In genomic region chr6:32583527-32583898, GRCh38 we compare ENCODE assay signal across 18 cellular contexts. TPM values are rescaled to one million over a fixed set of nuclear protein-coding genes. Genes with fewer than 3 reads are reported as not detected.
A peak's percentile ranks its signal among the peaks of the same experiment; 100 is the strongest.
DNase-seq lines count a peak whose midpoint lies in the region; ATAC-seq, FAIRE-seq and TF ChIP-seq lines count a peak whose summit lies in the region.
"Had no signal": no experiment of that assay in that cellular context is flagged by ENCODE, and none has a peak within 500 bp of the region (broad histone marks: within the 10 kb centered on the region; RNA-seq: fewer than 3 reads in every experiment).

No MANE protein-coding gene starts in this region.

- H3K4me3 Mint-ChIP-seq in CD4-positive, alpha-beta memory T cell = peak overlapping the region in 3 of 8 donors; percentile 3 to 94 (median 50)
- H3K4me3 Mint-ChIP-seq in chondrocyte (ENCODE audit: unreplicated experiment) = peak overlapping the region; percentile 60
- peak overlapping the region in 8 of 10 donors; percentile 12 to 96 (median 68) for H3K4me3 Mint-ChIP-seq in naive thymus-derived CD4-positive, alpha-beta T cell
- H3K4me3 Mint-ChIP-seq: HFFc6 had no signal

- no peak for TF ChIP-seq EP300 in HepG2 (IDR thresholded peaks at IDR 0.05; ENCODE audit: low read depth in 2 of 2, low read length in 2 of 2)
- TF ChIP-seq EP300 in HepG2 (CRISPR knock-in tag; IDR thresholded peaks at IDR 0.05; ENCODE audit: borderline replicate concordance) = no peak

- TF ChIP-seq CTCF in chondrocyte (IDR thresholded peaks at IDR 0.05) = no peak
- no peak for TF ChIP-seq CTCF in HepG2 (CRISPR knock-in tag; IDR thresholded peaks at IDR 0.05)

- H3K9ac ChIP-seq in HUES48 (ENCODE audit: low read depth, low read length) (no peak overlapping the region), HepG2 (ENCODE audit: insufficient read depth, low read depth, low read length) (no peak overlapping the region)
- H3K9ac ChIP-seq: BLaER1 had no signal

- peaks cover 9 to 34% (median 18%) of the 10 kb centered on the region in 4 donors for H3K4me1 Mint-ChIP-seq in CD4-positive, alpha-beta memory T cell
- H3K4me1 Mint-ChIP-seq in chondrocyte (ENCODE audit: low read depth) = peaks cover 11% of the 10 kb centered on the region
- peaks cover 0 to 42% (median 18%) of the 10 kb centered on the region in 7 donors for H3K4me1 Mint-ChIP-seq in naive thymus-derived CD4-positive, alpha-beta T cell

- no peak overlapping the region for H3K4me2 ChIP-seq in HepG2 (ENCODE audit: low read depth, low read length)
- H3K4me2 ChIP-seq: BLaER1 had no signal

- TF ChIP-seq POLR2A in HepG2 (IDR thresholded peaks at IDR 0.05; ENCODE audit: insufficient read depth in 1 of 2, low read depth in 2 of 2, low read length in 2 of 2) = no peak

- intact Hi-C loops in CD4-positive, alpha-beta memory T cell (cut with micrococcal nuclease) = no loop called here
- intact Hi-C loops in naive thymus-derived CD4-positive, alpha-beta T cell (cut with micrococcal nuclease) = no loop called here
- intact Hi-C loops in HepG2 (cut with micrococcal nuclease; ENCODE audit: unreplicated experiment) = no loop called here

- H3K79me2 ChIP-seq in HepG2 (ENCODE audit: insufficient read depth, low read length) = no peaks in the 10 kb centered on the region

- peaks cover 0 to 2% (median 0%) of the 10 kb centered on the region in 8 donors for H3K9me3 Mint-ChIP-seq in CD4-positive, alpha-beta memory T cell
- no peaks in the 10 kb centered on the region for H3K9me3 Mint-ChIP-seq in chondrocyte (ENCODE audit: low read depth)
- no peaks in the 10 kb centered on the region for H3K9me3 Mint-ChIP-seq in naive thymus-derived CD4-positive, alpha-beta T cell
- H3K9me3 Mint-ChIP-seq: HFFc6; stimulated activated naive CD8-positive, alpha-beta T cell treated with anti-CD3 and anti-CD28 coated beads, Interleukin-15, Interleukin-2, amounts not matched to agents 100 ng/mL and 50 ng/mL, for 24 hours had no signal

- H3K36me3 ChIP-seq in CD4-positive, alpha-beta memory T cell (ENCODE audit: insufficient read depth, low read length) = no peaks in the 10 kb centered on the region
- H3K36me3 ChIP-seq in HUES48 (ENCODE audit: control insufficient read depth, insufficient read depth, low read length) = no peaks in the 10 kb centered on the region
- H3K36me3 ChIP-seq in naive thymus-derived CD4-positive, alpha-beta T cell (ENCODE audit: control insufficient read depth in 2 of 3, insufficient read depth in 3 of 3, low read length in 3 of 3) = no peaks in the 10 kb centered on the region
- H3K36me3 ChIP-seq in HepG2 (replicated peaks in 1 of 2; ENCODE audit: control insufficient read depth in 1 of 2, insufficient read depth in 2 of 2, low read length in 2 of 2) = no peaks in the 10 kb centered on the region
- no peaks in the 10 kb centered on the region for H3K36me3 ChIP-seq in MG63
- H3K36me3 ChIP-seq: BLaER1, brain microvascular endothelial cell had no signal

- no peak overlapping the region for H2AFZ ChIP-seq in HepG2 (ENCODE audit: low read length)

- H3K4me3 ChIP-seq in CD4-positive, alpha-beta memory T cell (ENCODE audit: low read length in 2 of 2) = peak overlapping the region in 1 of 2 donors; percentile 41
- H3K4me3 ChIP-seq in HUES48 (ENCODE audit: low read depth, low read length) = peak overlapping the region; percentile 70
- H3K4me3 ChIP-seq in naive thymus-derived CD4-positive, alpha-beta T cell (ENCODE audit: low read length) = peak overlapping the region; percentile 35
- no peak overlapping the region for H3K4me3 ChIP-seq in HepG2 (replicated peaks in 1 of 3; ENCODE audit: insufficient read depth in 1 of 3, low read depth in 2 of 3, low read length in 3 of 3)
- H3K4me3 ChIP-seq in MG63 = no peak overlapping the region
- H3K4me3 ChIP-seq: BLaER1 had no signal

- H3K27me3 ChIP-seq in CD4-positive, alpha-beta memory T cell (ENCODE audit: insufficient read depth, low read length) = no peaks in the 10 kb centered on the region
- H3K27me3 ChIP-seq in HUES48 (ENCODE audit: control insufficient read depth, insufficient read depth, low read length) = peaks cover 11% of the 10 kb centered on the region; the same call in 1 of the 2 replicates
- H3K27me3 ChIP-seq in naive thymus-derived CD4-positive, alpha-beta T cell (ENCODE audit: control insufficient read depth in 2 of 2, insufficient read depth in 2 of 2, low read length in 2 of 2) = no peaks in the 10 kb centered on the region
- H3K27me3 ChIP-seq in HepG2 (ENCODE audit: control insufficient read depth in 1 of 2, insufficient read depth in 2 of 2, low read length in 2 of 2) = peaks cover 0 to 4% of the 10 kb centered on the region in 2 experiments; a peak in 1 of 5 replicates
- no peaks in the 10 kb centered on the region for H3K27me3 ChIP-seq in MG63
- H3K27me3 ChIP-seq: BLaER1, brain microvascular endothelial cell had no signal

- no peak for TF ChIP-seq RAD21 in HepG2 (CRISPR knock-in tag; IDR thresholded peaks at IDR 0.05)

- peaks cover 4% of the 10 kb centered on the region for H3K4me1 ChIP-seq in CD4-positive, alpha-beta memory T cell (ENCODE audit: insufficient read depth, low read length)
- no peaks in the 10 kb centered on the region for H3K4me1 ChIP-seq in HUES48 (ENCODE audit: control insufficient read depth, insufficient read depth, low read length)
- H3K4me1 ChIP-seq in naive thymus-derived CD4-positive, alpha-beta T cell (ENCODE audit: control insufficient read depth in 2 of 2, insufficient read depth in 2 of 2, low read length in 2 of 2) = no peaks in the 10 kb centered on the region
- no peaks in the 10 kb centered on the region for H3K4me1 ChIP-seq in HepG2 (ENCODE audit: insufficient read depth, low read length)
- H3K4me1 ChIP-seq: BLaER1 had no signal

- H3K36me3 Mint-ChIP-seq in CD4-positive, alpha-beta memory T cell = no peaks in the 10 kb centered on the region
- H3K36me3 Mint-ChIP-seq in chondrocyte (ENCODE audit: low read depth) = peaks cover 1% of the 10 kb centered on the region
- H3K36me3 Mint-ChIP-seq in naive thymus-derived CD4-positive, alpha-beta T cell = peaks cover 0 to 32% (median 0%) of the 10 kb centered on the region in 5 donors

- H4K20me1 ChIP-seq in HepG2 (ENCODE audit: insufficient read depth, low read length) = no peaks in the 10 kb centered on the region
- H4K20me1 ChIP-seq: BLaER1 had no signal

- H3K9me3 ChIP-seq in CD4-positive, alpha-beta memory T cell (ENCODE audit: control insufficient read depth in 1 of 2, low read length in 2 of 2) = no peaks in the 10 kb centered on the region
- H3K9me3 ChIP-seq in HUES48 (ENCODE audit: control insufficient read depth, insufficient read depth, low read length) (no peaks in the 10 kb centered on the region), HepG2 (ENCODE audit: low read length) (no peaks in the 10 kb centered on the region), MG63 (no peaks in the 10 kb centered on the region)
- H3K9me3 ChIP-seq in naive thymus-derived CD4-positive, alpha-beta T cell (ENCODE audit: control insufficient read depth in 2 of 3, low read length in 3 of 3) = no peaks in the 10 kb centered on the region
- H3K9me3 ChIP-seq: BLaER1 had no signal

- no TSS peak for BruUV-seq in HepG2 (replicated peaks; lab: Mats Ljungman, UMichigan)

- peak overlapping the region in 4 of 7 donors; percentile 22 to 93 (median 66) for H3K27ac Mint-ChIP-seq in CD4-positive, alpha-beta memory T cell
- H3K27ac Mint-ChIP-seq in chondrocyte (ENCODE audit: unreplicated experiment) = no peak overlapping the region
- peak overlapping the region in 5 of 9 donors; percentile 44 to 82 (median 74) for H3K27ac Mint-ChIP-seq in naive thymus-derived CD4-positive, alpha-beta T cell
- H3K27ac Mint-ChIP-seq: HFFc6; stimulated activated naive CD8-positive, alpha-beta T cell treated with anti-CD3 and anti-CD28 coated beads, Interleukin-15, Interleukin-2, amounts not matched to agents 100 ng/mL and 50 ng/mL, for 24 hours had no signal

- FAIRE-seq in HepG2 (lab: Jason Lieb, UNC) = no peak

- CTCF ChIA-PET in CD4-positive, alpha-beta memory T cell (lab: Charles Lee; ENCODE audit: partially characterized antibody) = no interaction called here
- CTCF ChIA-PET in naive thymus-derived CD4-positive, alpha-beta T cell (lab: Charles Lee) = no interaction called here
- CTCF ChIA-PET in HepG2 (lab: Yijun Ruan, JAX; ENCODE audit: low intra/inter-chr PET ratio, low total read pairs) = no interaction called here

- in situ Hi-C loops in HepG2 (cut with HindIII; ENCODE audit: extremely low pct_ligation_motif_present, low pct_unique_long_range_greater_than_20kb) = no loop called here

- peaks cover 6 to 7% of the 10 kb centered on the region in 2 donors for H3K27me3 Mint-ChIP-seq in CD4-positive, alpha-beta memory T cell
- H3K27me3 Mint-ChIP-seq in chondrocyte (ENCODE audit: low read depth) = peaks cover 48% of the 10 kb centered on the region
- peaks cover 0 to 4% (median 3%) of the 10 kb centered on the region in 5 donors for H3K27me3 Mint-ChIP-seq in naive thymus-derived CD4-positive, alpha-beta T cell
- H3K27me3 Mint-ChIP-seq: stimulated activated naive CD8-positive, alpha-beta T cell treated with anti-CD3 and anti-CD28 coated beads, Interleukin-15, Interleukin-2, amounts not matched to agents 100 ng/mL and 50 ng/mL, for 24 hours had no signal

- no peak for ATAC-seq in naive thymus-derived CD4-positive, alpha-beta T cell
- ATAC-seq in HepG2 = no peak; the same call in 2 of the 3 replicates
- no peak for ATAC-seq in GM18861 (IDR thresholded peaks at IDR 0.05; ENCODE audit: unreplicated experiment)
- ATAC-seq: sciatic nerve had no signal

- peak overlapping the region; percentile 43 for H3K27ac ChIP-seq in CD4-positive, alpha-beta memory T cell (ENCODE audit: low read depth, low read length)
- no peak overlapping the region for H3K27ac ChIP-seq in HUES48 (ENCODE audit: low read depth, low read length)
- H3K27ac ChIP-seq in naive thymus-derived CD4-positive, alpha-beta T cell (ENCODE audit: low read depth, low read length) = no peak overlapping the region
- no peak overlapping the region for H3K27ac ChIP-seq in HepG2 (ENCODE audit: extremely low read length, insufficient read depth, low read length)
- H3K27ac ChIP-seq: BLaER1, brain microvascular endothelial cell, SK-N-MC had no signal

- POLR2A ChIA-PET in CD4-positive, alpha-beta memory T cell (lab: Charles Lee; ENCODE audit: partially characterized antibody) = interaction anchor here (0.8 to 1.8 kb wide), 2 partner anchors 39 to 41 kb away, joined by 4 to 9 read pairs; no protein-coding TSS in a partner anchor
- POLR2A ChIA-PET in naive thymus-derived CD4-positive, alpha-beta T cell (lab: Charles Lee) = no interaction called here
- POLR2A ChIA-PET in HepG2 (lab: Yijun Ruan, JAX) = no interaction called here

- 0% methylated on average over 2 of the region's 2 CpGs for WGBS in HepG2 (ENCODE audit: low lambda C conversion rate)

- no peak for DNase-seq in CD4-positive, alpha-beta memory T cell
- DNase-seq in chondrocyte (ENCODE audit: low spot score) (no peak), HepG2 (ENCODE audit: low spot score) (no peak), MG63 (no peak), mucosa of gallbladder (ENCODE audit: low spot score) (no peak)
- DNase-seq in naive thymus-derived CD4-positive, alpha-beta T cell = no peak
- DNase-seq: brain microvascular endothelial cell; effector CD8-positive, alpha-beta T cell; HFFc6; NCI-H2171 had no signal

RNA-seq across cellular contexts. Expression of gene HLA-DRB1, which starts 6.1 kb away (rescaled TPM):
- total RNA-seq in CD4-positive, alpha-beta memory T cell = 10 to 100 TPM; 14.2 to 14.3 TPM
- 10 to 100 TPM in 1 of 2 donors, 1 to 10 TPM in 1; 6.9 to 31.6 TPM for polyA plus RNA-seq in CD4-positive, alpha-beta memory T cell
- total RNA-seq in chondrocyte (not detected in 3 replicates), HepG2 (2016; rRNA removed; fragmentation: Illumina TruSeq; extraction: Trizol) (0.09 TPM in 1 of 2 replicates, not detected in the other), mucosa of gallbladder (174 TPM)
- 100 to 1,000 TPM in 1 of 5 experiments, 10 to 100 TPM in 4; 16.4 to 229 (median 52.1) TPM for total RNA-seq in naive thymus-derived CD4-positive, alpha-beta T cell
- polyA plus RNA-seq in naive thymus-derived CD4-positive, alpha-beta T cell = 10 to 100 TPM in 1 of 2 donors, 1 to 10 TPM in 1; 3.1 to 10.7 TPM
- not detected in 2 replicates for total RNA-seq in HepG2 (2016; cell fraction: cytosol; rRNA removed; fragmentation: Illumina TruSeq; extraction: Trizol; ENCODE audit: low read depth)
- total RNA-seq in HepG2 (2016; cell fraction: insoluble cytoplasmic fraction; rRNA removed; fragmentation: Illumina TruSeq; extraction: Trizol) = not detected in 2 replicates
- total RNA-seq in HepG2 (2016; cell fraction: membrane; rRNA removed; fragmentation: Illumina TruSeq; extraction: Trizol) = not detected in 2 replicates
- total RNA-seq in HepG2 (2016; cell fraction: nucleus; rRNA removed; fragmentation: Illumina TruSeq; extraction: Trizol) = not detected in 2 replicates
- not detected in 2 replicates for polyA plus RNA-seq in HepG2 (2011; rRNA removed)
- polyA plus RNA-seq in HepG2 (2011; cell fraction: cytosol; rRNA removed) = 0.11 and 0.13 TPM in 2 replicates
- polyA plus RNA-seq in HepG2 (2011; cell fraction: nucleus; rRNA removed) = 0.28 TPM in 1 of 2 replicates, not detected in the other
- not detected in 2 replicates for polyA plus RNA-seq in HepG2 (2012)
- polyA plus RNA-seq in HepG2 (2016; cell fraction: cytosol; fragmentation: Illumina TruSeq; extraction: Trizol; ENCODE audit: low read depth) = not detected in 2 replicates
- not detected in 2 replicates for polyA plus RNA-seq in HepG2 (2016; cell fraction: insoluble cytoplasmic fraction; fragmentation: Illumina TruSeq; extraction: Trizol; ENCODE audit: low read depth)
- polyA plus RNA-seq in HepG2 (2016; cell fraction: membrane; fragmentation: Illumina TruSeq; extraction: Trizol; ENCODE audit: low read depth) = not detected in 2 replicates
- polyA plus RNA-seq in HepG2 (2016; cell fraction: nucleus; fragmentation: Illumina TruSeq; extraction: Trizol; ENCODE audit: insufficient read depth, low read depth) = not detected in 2 replicates
- polyA minus RNA-seq in HepG2 (2011; rRNA and poly(A)+ RNA removed; ENCODE audit: low replicate concordance) = 0.23 TPM in 1 of 2 replicates, not detected in the other
- polyA minus RNA-seq in HepG2 (2011; cell fraction: cytosol; rRNA and poly(A)+ RNA removed) = not detected in 2 replicates
- not detected in 2 replicates for polyA minus RNA-seq in HepG2 (2011; cell fraction: nucleus; rRNA and poly(A)+ RNA removed)
- not detected in 2 replicates for total RNA-seq in MG63 (2014; rRNA removed; shearing (Covaris generic); ENCODE audit: low replicate concordance)
- total RNA-seq: HFFc6, myocyte had no signal

RNA-seq across cellular contexts. Expression of gene HLA-DRB5, which starts 53.4 kb away (rescaled TPM):
- total RNA-seq in CD4-positive, alpha-beta memory T cell = 1 to 10 TPM in 1 of 2 experiments, under 1 TPM in 1; 0.86 to 1.9 TPM
- 10 to 100 TPM in 1 of 2 donors, under 1 TPM in 1; 0.46 to 14.2 TPM for polyA plus RNA-seq in CD4-positive, alpha-beta memory T cell
- total RNA-seq in chondrocyte (not detected in 3 replicates), HepG2 (2016; rRNA removed; fragmentation: Illumina TruSeq; extraction: Trizol) (not detected in 2 replicates), mucosa of gallbladder (48.0 TPM)
- 10 to 100 TPM in 2 of 5 experiments, 1 to 10 TPM in 2, under 1 TPM in 1; 0.68 to 37.4 (median 7.1) TPM for total RNA-seq in naive thymus-derived CD4-positive, alpha-beta T cell
- 1 to 10 TPM in 1 of 2 donors, under 1 TPM in 1; 0.20 to 2.0 TPM for polyA plus RNA-seq in naive thymus-derived CD4-positive, alpha-beta T cell
- total RNA-seq in HepG2 (2016; cell fraction: cytosol; rRNA removed; fragmentation: Illumina TruSeq; extraction: Trizol; ENCODE audit: low read depth) = not detected in 2 replicates
- not detected in 2 replicates for total RNA-seq in HepG2 (2016; cell fraction: insoluble cytoplasmic fraction; rRNA removed; fragmentation: Illumina TruSeq; extraction: Trizol)
- total RNA-seq in HepG2 (2016; cell fraction: membrane; rRNA removed; fragmentation: Illumina TruSeq; extraction: Trizol) = not detected in 2 replicates
- total RNA-seq in HepG2 (2016; cell fraction: nucleus; rRNA removed; fragmentation: Illumina TruSeq; extraction: Trizol) = not detected in 2 replicates
- polyA plus RNA-seq in HepG2 (2011; rRNA removed) = not detected in 2 replicates
- polyA plus RNA-seq in HepG2 (2011; cell fraction: cytosol; rRNA removed) = 0.04 TPM in 1 of 2 replicates, not detected in the other
- not detected in 2 replicates for polyA plus RNA-seq in HepG2 (2011; cell fraction: nucleus; rRNA removed)
- not detected in 2 replicates for polyA plus RNA-seq in HepG2 (2012)
- not detected in 2 replicates for polyA plus RNA-seq in HepG2 (2016; cell fraction: cytosol; fragmentation: Illumina TruSeq; extraction: Trizol; ENCODE audit: low read depth)
- polyA plus RNA-seq in HepG2 (2016; cell fraction: insoluble cytoplasmic fraction; fragmentation: Illumina TruSeq; extraction: Trizol; ENCODE audit: low read depth) = not detected in 2 replicates
- not detected in 2 replicates for polyA plus RNA-seq in HepG2 (2016; cell fraction: membrane; fragmentation: Illumina TruSeq; extraction: Trizol; ENCODE audit: low read depth)
- polyA plus RNA-seq in HepG2 (2016; cell fraction: nucleus; fragmentation: Illumina TruSeq; extraction: Trizol; ENCODE audit: insufficient read depth, low read depth) = not detected in 2 replicates
- polyA minus RNA-seq in HepG2 (2011; rRNA and poly(A)+ RNA removed; ENCODE audit: low replicate concordance) = 0.12 TPM in 1 of 2 replicates, not detected in the other
- not detected in 2 replicates for polyA minus RNA-seq in HepG2 (2011; cell fraction: cytosol; rRNA and poly(A)+ RNA removed)
- polyA minus RNA-seq in HepG2 (2011; cell fraction: nucleus; rRNA and poly(A)+ RNA removed) = not detected in 2 replicates
- total RNA-seq in MG63 (2014; rRNA removed; shearing (Covaris generic); ENCODE audit: low replicate concordance) = not detected in 2 replicates
- total RNA-seq: HFFc6, kidney epithelial cell had no signal

RNA-seq across cellular contexts. Expression of gene HLA-DQA1, which starts 53.7 kb away (rescaled TPM):
- total RNA-seq in CD4-positive, alpha-beta memory T cell = 1 to 10 TPM; 5.8 to 6.7 TPM
- 1 to 10 TPM in 1 of 2 donors, not detected in 1; 4.7 TPM for polyA plus RNA-seq in CD4-positive, alpha-beta memory T cell
- total RNA-seq in chondrocyte (not detected in 3 replicates), HepG2 (2016; rRNA removed; fragmentation: Illumina TruSeq; extraction: Trizol) (not detected in 2 replicates), mucosa of gallbladder (38.8 TPM)
- 10 to 100 TPM in 4 of 5 experiments, 1 to 10 TPM in 1; 8.5 to 43.4 (median 12.1) TPM for total RNA-seq in naive thymus-derived CD4-positive, alpha-beta T cell
- under 1 TPM; 0.59 to 0.67 TPM for polyA plus RNA-seq in naive thymus-derived CD4-positive, alpha-beta T cell
- not detected in 2 replicates for total RNA-seq in HepG2 (2016; cell fraction: cytosol; rRNA removed; fragmentation: Illumina TruSeq; extraction: Trizol; ENCODE audit: low read depth)
- total RNA-seq in HepG2 (2016; cell fraction: insoluble cytoplasmic fraction; rRNA removed; fragmentation: Illumina TruSeq; extraction: Trizol) = not detected in 2 replicates
- total RNA-seq in HepG2 (2016; cell fraction: membrane; rRNA removed; fragmentation: Illumina TruSeq; extraction: Trizol) = not detected in 2 replicates
- not detected in 2 replicates for total RNA-seq in HepG2 (2016; cell fraction: nucleus; rRNA removed; fragmentation: Illumina TruSeq; extraction: Trizol)
- polyA plus RNA-seq in HepG2 (2011; rRNA removed) = not detected in 2 replicates
- polyA plus RNA-seq in HepG2 (2011; cell fraction: cytosol; rRNA removed) = 0.06 TPM in 1 of 2 replicates, not detected in the other
- 0.14 and 0.31 TPM in 2 replicates for polyA plus RNA-seq in HepG2 (2011; cell fraction: nucleus; rRNA removed)
- polyA plus RNA-seq in HepG2 (2012) = not detected in 2 replicates
- polyA plus RNA-seq in HepG2 (2016; cell fraction: cytosol; fragmentation: Illumina TruSeq; extraction: Trizol; ENCODE audit: low read depth) = not detected in 2 replicates
- not detected in 2 replicates for polyA plus RNA-seq in HepG2 (2016; cell fraction: insoluble cytoplasmic fraction; fragmentation: Illumina TruSeq; extraction: Trizol; ENCODE audit: low read depth)
- polyA plus RNA-seq in HepG2 (2016; cell fraction: membrane; fragmentation: Illumina TruSeq; extraction: Trizol; ENCODE audit: low read depth) = not detected in 2 replicates
- polyA plus RNA-seq in HepG2 (2016; cell fraction: nucleus; fragmentation: Illumina TruSeq; extraction: Trizol; ENCODE audit: insufficient read depth, low read depth) = not detected in 2 replicates
- 0.89 TPM in 1 of 2 replicates, not detected in the other for polyA minus RNA-seq in HepG2 (2011; rRNA and poly(A)+ RNA removed; ENCODE audit: low replicate concordance)
- polyA minus RNA-seq in HepG2 (2011; cell fraction: cytosol; rRNA and poly(A)+ RNA removed) = not detected in 2 replicates
- polyA minus RNA-seq in HepG2 (2011; cell fraction: nucleus; rRNA and poly(A)+ RNA removed) = not detected in 2 replicates
- total RNA-seq in MG63 (2014; rRNA removed; shearing (Covaris generic); ENCODE audit: low replicate concordance) = not detected in 2 replicates
- total RNA-seq: HFFc6, myocyte had no signal

Comparison
In these comparisons a context has a peak if more than half of its experiments do, and no peak if none do; other contexts are left out.
1. H3K4me3 ChIP-seq: peak in HUES48 (single experiment) and naive thymus-derived CD4-positive, alpha-beta T cell (single experiment); none in HepG2 (0 of 3) and MG63 (single experiment).
2. RNA of gene HLA-DRB1, which starts 6.1 kb away (total RNA-seq): 174 TPM in mucosa of gallbladder (single experiment), 16.4 to 229 TPM in naive thymus-derived CD4-positive, alpha-beta T cell and 14.2 to 14.3 TPM in CD4-positive, alpha-beta memory T cell; not detected in chondrocyte, 0.09 TPM in HepG2 and not detected in MG63; every median in the first group is over 10 times any median in the second.